1 cellular context compared by ENCODE assay signal in the genomic region with DNA sequence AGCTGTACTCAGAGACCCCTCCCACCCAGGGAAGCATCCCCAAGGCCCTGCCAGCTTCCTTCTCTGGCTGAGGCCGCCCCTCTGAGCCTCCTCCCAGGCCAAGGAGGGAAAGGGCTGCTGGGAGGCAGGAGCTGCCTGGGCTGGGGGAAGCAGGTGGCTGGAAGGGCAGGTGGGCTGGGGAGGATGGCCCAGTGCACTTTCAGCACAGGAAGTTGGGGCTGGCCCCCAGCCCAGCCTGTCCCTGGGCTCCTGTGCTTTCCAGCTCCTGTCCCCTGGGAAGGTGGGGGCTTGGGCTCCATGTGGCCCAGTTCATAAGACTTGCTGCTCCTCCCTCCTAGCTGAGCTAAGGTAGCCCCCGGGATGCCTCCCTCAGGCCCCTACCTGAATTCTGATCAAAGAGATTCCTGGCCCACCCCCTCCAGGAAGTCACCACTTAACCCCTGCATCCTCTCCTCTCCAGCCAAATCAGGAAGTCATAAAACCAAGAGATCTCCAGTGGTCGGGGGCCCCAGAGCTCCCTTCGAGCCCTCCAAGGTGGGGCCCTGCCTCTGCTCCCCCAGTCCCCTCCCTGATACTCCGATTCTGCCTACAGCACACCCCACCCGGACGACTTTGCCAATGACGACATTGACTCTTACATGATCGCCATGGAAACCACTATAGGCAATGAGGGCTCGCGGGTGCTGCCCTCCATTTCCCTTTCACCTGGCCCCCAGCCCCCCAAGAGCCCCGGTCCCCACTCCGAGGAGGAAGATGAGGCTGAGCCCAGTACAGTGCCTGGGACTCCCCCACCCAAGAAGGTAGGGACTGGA.
TF ChIP-seq lines count a peak whose summit lies in the region.

No MANE protein-coding gene starts in this region.

TF ChIP-seq in K562, 482 proteins besides CTCF, POLR2A, EP300 and RAD21:
- TF ChIP-seq SOX6 (IDR thresholded peaks at IDR 0.05) (no peak), CHD1 (IDR thresholded peaks at IDR 0.05; ENCODE audit: low read length) (no peak), ESRRA (IDR thresholded peaks at IDR 0.05; ENCODE audit: borderline replicate concordance, low read depth) (no peak), RBFOX2 (IDR thresholded peaks at IDR 0.05; ENCODE audit: low read depth, low read length) (peak; percentile 70), BCL6 (CRISPR knock-in tag; IDR thresholded peaks at IDR 0.05) (no peak), HSF4 (CRISPR knock-in tag; IDR thresholded peaks at IDR 0.05; ENCODE audit: borderline replicate concordance) (no peak), MCM5 (IDR thresholded peaks at IDR 0.05; ENCODE audit: low read depth) (no peak), U2AF1 (optimal IDR thresholded peaks at IDR 0.05; ENCODE audit: low read depth, low read length) (no peak), SMAD1 (IDR thresholded peaks at IDR 0.05; ENCODE audit: low read depth, low read length, partially characterized antibody) (no peak), POLR2G (IDR thresholded peaks at IDR 0.05; ENCODE audit: low read depth, low read length) (peak; percentile 76), TAF1 (IDR thresholded peaks at IDR 0.05; ENCODE audit: control insufficient read depth, extremely low read depth, insufficient read depth, low read length, severe bottlenecking) (no peak), BRD9 (IDR thresholded peaks at IDR 0.05; ENCODE audit: low read depth, partially characterized antibody) (no peak), BRF1 (IDR thresholded peaks at IDR 0.05; ENCODE audit: borderline replicate concordance, extremely low read depth, insufficient read length) (no peak), ZNF740 (CRISPR knock-in tag; IDR thresholded peaks at IDR 0.05) (no peak; the same call in 1 of the 2 replicates), ZNF740 (tag; IDR thresholded peaks at IDR 0.05) (no peak), MNT (conservative IDR thresholded peaks at IDR 0.05) (no peak), PHF8 (IDR thresholded peaks at IDR 0.05; ENCODE audit: borderline replicate concordance, low read length) (no peak)
- TF ChIP-seq, protein P1, sequence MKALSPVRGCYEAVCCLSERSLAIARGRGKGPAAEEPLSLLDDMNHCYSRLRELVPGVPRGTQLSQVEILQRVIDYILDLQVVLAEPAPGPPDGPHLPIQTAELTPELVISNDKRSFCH (CRISPR knock-in tag; IDR thresholded peaks at IDR 0.05), result no peak
- TF ChIP-seq, protein P1 (tag; IDR thresholded peaks at IDR 0.05), result no peak
TF ChIP-seq in K562: peak in this region for 2.
